1 cellular context compared by ENCODE assay signal in genomic region chr3:179449621-179450020, GRCh38.
TF ChIP-seq lines count a peak whose summit lies in the region.

No MANE protein-coding gene starts in this region.

TF ChIP-seq in WTC11, 78 proteins besides CTCF, POLR2A, EP300 and RAD21 (continued from another document):
- TF ChIP-seq E2F1 (CRISPR knock-in tag; IDR thresholded peaks at IDR 0.05): no peak
- TF ChIP-seq, protein P1, sequence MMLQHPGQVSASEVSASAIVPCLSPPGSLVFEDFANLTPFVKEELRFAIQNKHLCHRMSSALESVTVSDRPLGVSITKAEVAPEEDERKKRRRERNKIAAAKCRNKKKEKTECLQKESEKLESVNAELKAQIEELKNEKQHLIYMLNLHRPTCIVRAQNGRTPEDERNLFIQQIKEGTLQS (CRISPR knock-in tag; conservative IDR thresholded peaks at IDR 0.05): no peak
- TF ChIP-seq HMGA2 (CRISPR knock-in tag; IDR thresholded peaks at IDR 0.05): no peak
- TF ChIP-seq GRHL2 (CRISPR knock-in tag; IDR thresholded peaks at IDR 0.05; ENCODE audit: insufficient replicate concordance, severe bottlenecking): no peak
- TF ChIP-seq ZNF317 (CRISPR knock-in tag; IDR thresholded peaks at IDR 0.05; ENCODE audit: borderline replicate concordance, low read depth): no peak
- no peak for TF ChIP-seq FOXP1 (CRISPR knock-in tag; IDR thresholded peaks at IDR 0.05; ENCODE audit: borderline replicate concordance)
- no peak for TF ChIP-seq EMX1 (CRISPR knock-in tag; IDR thresholded peaks at IDR 0.05)
- no peak for TF ChIP-seq IRF2 (CRISPR knock-in tag; IDR thresholded peaks at IDR 0.05; ENCODE audit: borderline replicate concordance, low read depth)
- TF ChIP-seq MXD4 (CRISPR knock-in tag; IDR thresholded peaks at IDR 0.05; ENCODE audit: borderline replicate concordance): no peak
- TF ChIP-seq, protein P2, sequence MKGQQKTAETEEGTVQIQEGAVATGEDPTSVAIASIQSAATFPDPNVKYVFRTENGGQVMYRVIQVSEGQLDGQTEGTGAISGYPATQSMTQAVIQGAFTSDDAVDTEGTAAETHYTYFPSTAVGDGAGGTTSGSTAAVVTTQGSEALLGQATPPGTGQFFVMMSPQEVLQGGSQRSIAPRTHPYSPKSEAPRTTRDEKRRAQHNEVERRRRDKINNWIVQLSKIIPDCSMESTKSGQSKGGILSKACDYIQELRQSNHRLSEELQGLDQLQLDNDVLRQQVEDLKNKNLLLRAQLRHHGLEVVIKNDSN (CRISPR knock-in tag; IDR thresholded peaks at IDR 0.05): no peak
TF ChIP-seq in WTC11: peak in this region for 0.
